In genomic region chr6:52286798-52287432, GRCh38 we compare ENCODE assay signal across 8 cellular contexts. TPM values are rescaled to one million over a fixed set of nuclear protein-coding genes. Genes with fewer than 3 reads are reported as not detected.
DNase-seq lines count a peak whose midpoint lies in the region; ATAC-seq and TF ChIP-seq lines count a peak whose summit lies in the region.

No MANE protein-coding gene starts in this region.

- 0 to 8% methylated on average over 1 to 2 of the region's 2 CpGs for WGBS in gastroesophageal sphincter (ENCODE audit: low coverage in 1 of 2), 2 donors

- no peak for TF ChIP-seq POLR2A in gastroesophageal sphincter (IDR thresholded peaks at IDR 0.05)

- H3K4me3 ChIP-seq in Karpas-422 (ENCODE audit: low read length) (no peak overlapping the region), Panc1 (ENCODE audit: low read depth in 2 of 2, low read length in 2 of 2) (no peak overlapping the region), gastroesophageal sphincter (no peak overlapping the region)

- intact Hi-C loops in Panc1 (cut with micrococcal nuclease; ENCODE audit: unreplicated experiment) = loop anchor here (1.0 to 10.0 kb wide), 2 partner anchors 112 to 378 kb away; no protein-coding TSS in a partner anchor
- intact Hi-C loops in posterior cingulate gyrus (cut with DNase I) = loop anchor here (2.0 to 10.0 kb wide), 3 partner anchors 112 to 375 kb away; partner anchors contain the start of gene TRAM2

- no peaks in the 10 kb centered on the region for H3K9me2 ChIP-seq in Karpas-422 (replicated peaks; ENCODE audit: insufficient read depth, low read length)

- H2AFZ ChIP-seq in Karpas-422 (ENCODE audit: low read length) = 0 out of 2 replicates have a peak overlapping the region, but pooled peaks have one; percentile 44

- ATAC-seq in Panc1 (no peak), gastroesophageal sphincter (no peak), GM19397 (IDR thresholded peaks at IDR 0.05; ENCODE audit: unreplicated experiment) (no peak), GM21526 (IDR thresholded peaks at IDR 0.05; ENCODE audit: low FRiP score, unreplicated experiment) (no peak)

- 0 out of 2 replicates have a peak, but pooled peaks cover 8% of the 10 kb centered on the region for H4K20me1 ChIP-seq in Karpas-422 (ENCODE audit: insufficient read depth, low read depth, low read length)

- no peak for TF ChIP-seq EP300 in gastroesophageal sphincter (IDR thresholded peaks at IDR 0.05)

- H3K9ac ChIP-seq in Karpas-422 (ENCODE audit: low read length) = no peak overlapping the region

- in situ Hi-C loops in Panc1 (cut with HindIII; ENCODE audit: low pct_unique_long_range_greater_than_20kb, low sequenced_read_pairs) = loop anchor here (10.0 kb wide), 1 partner anchor 118 kb away; no protein-coding TSS in a partner anchor

- TF ChIP-seq CTCF in Panc1 (IDR thresholded peaks at IDR 0.05) (peak; percentile 80), gastroesophageal sphincter (IDR thresholded peaks at IDR 0.05) (peak; percentile 44 to 70 (median 52))

- no TSS peak for BruUV-seq in Panc1 (replicated peaks; lab: Mats Ljungman, UMichigan)

- POLR2A ChIA-PET in Panc1 (lab: Charles Lee) = no interaction called here

- DNase-seq in DMS53 (lab: John Stamatoyannopoulos, UW) (peak; percentile 90), Karpas-422 (peak; percentile 74), Panc1 (ENCODE audit: low read depth, low spot score) (peak; percentile 51), posterior cingulate gyrus (peak in 6 of 10 donors; percentile 61 to 88 (median 75))
- DNase-seq in activated effector memory CD4-positive, alpha-beta T cell treated with Interleukin-2 at 50 U/mL for 16 hours = peak; percentile 25

- H3K36me3 ChIP-seq in Karpas-422 (ENCODE audit: insufficient read depth, low read length) = peaks cover 16% of the 10 kb centered on the region
- peaks cover 16% of the 10 kb centered on the region for H3K36me3 ChIP-seq in Panc1 (ENCODE audit: control insufficient read depth, insufficient read depth, low read length)
- H3K36me3 ChIP-seq in gastroesophageal sphincter = peaks cover 0 to 8% of the 10 kb centered on the region in 2 donors

- peaks cover 35% of the 10 kb centered on the region for H3K4me1 ChIP-seq in Karpas-422 (ENCODE audit: low read length)
- peaks cover 15% of the 10 kb centered on the region for H3K4me1 ChIP-seq in Panc1 (ENCODE audit: control insufficient read depth, insufficient read depth, low read length)
- peaks cover 0 to 27% (median 2%) of the 10 kb centered on the region in 3 donors for H3K4me1 ChIP-seq in gastroesophageal sphincter

- H3K9me3 ChIP-seq in Karpas-422 (ENCODE audit: low read length) (no peaks in the 10 kb centered on the region), Panc1 (ENCODE audit: control insufficient read depth, insufficient read depth, low read depth, low read length) (no peaks in the 10 kb centered on the region), gastroesophageal sphincter (no peaks in the 10 kb centered on the region)

- H3K27ac ChIP-seq in Karpas-422 (ENCODE audit: low read length) = no peak overlapping the region
- H3K27ac ChIP-seq in Panc1 (ENCODE audit: low read length) = no peak overlapping the region; the same call in 1 of the 2 replicates
- no peak overlapping the region for H3K27ac ChIP-seq in gastroesophageal sphincter

- peak overlapping the region; percentile 95 for H3K4me2 ChIP-seq in Karpas-422 (ENCODE audit: low read depth, low read length, poor library complexity, severe bottlenecking)

- CTCF ChIA-PET in Panc1 (lab: Charles Lee) = no interaction called here

- H3K79me2 ChIP-seq in Karpas-422 (ENCODE audit: low read length) = peaks cover 26% of the 10 kb centered on the region

- H3K27me3 ChIP-seq in Karpas-422 (ENCODE audit: low read length) = no peaks in the 10 kb centered on the region
- H3K27me3 ChIP-seq in Panc1 (ENCODE audit: control insufficient read depth, insufficient read depth, low read length) = no peaks in the 10 kb centered on the region
- no peaks in the 10 kb centered on the region for H3K27me3 ChIP-seq in gastroesophageal sphincter

RNA-seq across cellular contexts. Expression of gene MCM3, which starts 2.4 kb away (rescaled TPM):
- total RNA-seq in Karpas-422 (2014; rRNA removed; shearing (Covaris generic); ENCODE audit: low replicate concordance) = 80.1 and 102 TPM in 2 replicates
- total RNA-seq in Panc1 (2021; ENCODE audit: unreplicated experiment) (107 TPM), gastroesophageal sphincter (10 to 100 TPM; 36.1 to 53.3 (median 45.4) TPM)
- 60.2 TPM for polyA plus RNA-seq in Panc1 (2012; ENCODE audit: insufficient read length)

RNA-seq across cellular contexts. Expression of gene IL17F, which starts 42.6 kb away (rescaled TPM):
- total RNA-seq in Karpas-422 (2014; rRNA removed; shearing (Covaris generic); ENCODE audit: low replicate concordance) = not detected in 2 replicates
- total RNA-seq in Panc1 (2021; ENCODE audit: unreplicated experiment) (not detected), gastroesophageal sphincter (not detected)
- polyA plus RNA-seq in Panc1 (2012; ENCODE audit: insufficient read length) = not detected

Comparison
In these comparisons a context has a peak if more than half of its experiments do, and no peak if none do; other contexts are left out.
1. DNase-seq: peak in every context shown above with its lines; median percentile 90 in DMS53; 75 in posterior cingulate gyrus; 74 in Karpas-422; 51 in Panc1; 25 in activated effector memory CD4-positive, alpha-beta T cell treated with Interleukin-2 at 50 U/mL for 16 hours.